ENCODE assay signal across 8 cellular contexts in the genomic region with DNA sequence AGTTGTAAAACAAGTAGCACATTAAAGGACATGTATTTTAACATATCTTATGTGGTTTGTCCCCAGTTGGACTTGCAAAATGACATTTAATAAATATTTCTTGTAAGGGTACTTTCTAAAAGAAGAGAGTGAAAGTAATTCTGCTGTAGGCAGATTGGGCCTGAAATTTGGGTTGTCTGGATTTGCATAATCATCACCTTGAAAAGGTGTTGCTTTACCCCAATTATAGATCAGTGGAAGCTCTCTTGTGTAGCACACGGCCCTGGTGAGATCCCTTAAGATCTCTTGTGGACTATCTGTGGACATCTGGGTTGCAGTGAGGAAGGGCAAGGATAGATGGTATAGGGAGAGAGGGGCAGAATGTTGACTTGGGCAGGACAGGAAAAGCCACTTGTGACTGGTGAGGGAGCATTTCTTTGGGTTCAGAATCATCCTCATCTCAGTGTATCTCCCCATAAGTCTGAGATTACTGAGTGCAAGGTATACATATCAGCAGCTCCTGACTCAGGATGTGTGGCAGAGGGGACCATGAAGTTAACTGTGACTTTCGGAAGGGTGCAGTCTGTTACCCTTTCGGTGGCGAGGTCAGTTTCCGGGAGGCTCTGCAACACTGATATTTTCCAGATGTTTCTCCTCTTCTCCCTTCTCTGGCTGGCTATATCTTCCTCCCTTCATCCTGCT. TPM values are rescaled to one million over a fixed set of nuclear protein-coding genes. Genes with fewer than 3 reads are reported as not detected.
DNase-seq lines count a peak whose midpoint lies in the region; ATAC-seq and TF ChIP-seq lines count a peak whose summit lies in the region.
"Had no signal": no experiment of that assay in that cellular context is flagged by ENCODE, and none has a peak within 500 bp of the region (broad histone marks: within the 10 kb centered on the region; RNA-seq: fewer than 3 reads in every experiment).

No MANE protein-coding gene starts in this region.

- H3K79me2 ChIP-seq in GM23338 (replicated peaks; ENCODE audit: insufficient read depth), result 0 out of 2 replicates have a peak, but pooled peaks cover 5% of the 10 kb centered on the region

- H3K4me1 Mint-ChIP-seq in GM23338, result peaks cover 57% of the 10 kb centered on the region
- H3K4me1 Mint-ChIP-seq in nephron, result peaks cover 35% of the 10 kb centered on the region

- peak overlapping the region; percentile 6; the same call in 1 of the 2 replicates for H3K27ac ChIP-seq in GM23338 (ENCODE audit: low read depth)
- H3K27ac ChIP-seq: right lobe of liver had no signal

- no peak overlapping the region for H3K4me3 Mint-ChIP-seq in GM23338
- peak overlapping the region; percentile 1 to 40 (median 27) for H3K4me3 Mint-ChIP-seq in nephron

- H3K36me3 Mint-ChIP-seq in GM23338 (ENCODE audit: low read depth) (no peaks in the 10 kb centered on the region), nephron (ENCODE audit: low read depth) (no peaks in the 10 kb centered on the region)

- H3K27me3 Mint-ChIP-seq in GM23338 (ENCODE audit: insufficient read depth, low read depth, poor library complexity) (peaks cover 5% of the 10 kb centered on the region), nephron (ENCODE audit: low read depth) (peaks cover 19% of the 10 kb centered on the region)

- H3K4me1 ChIP-seq in GM23338 (ENCODE audit: insufficient read depth), result peaks cover 64% of the 10 kb centered on the region

- ATAC-seq in GM18907 (IDR thresholded peaks at IDR 0.05; ENCODE audit: unreplicated experiment) (peak; percentile 77), GM23338 (no peak)
- ATAC-seq: right lobe of liver had no signal

- H3K9me3 Mint-ChIP-seq in GM23338 (no peaks in the 10 kb centered on the region), nephron (no peaks in the 10 kb centered on the region)

- H3K27me3 ChIP-seq in GM23338 (ENCODE audit: insufficient read depth), result peaks cover 29% of the 10 kb centered on the region; the same call in 1 of the 2 replicates
- H3K27me3 ChIP-seq: right lobe of liver had no signal

- no peak overlapping the region for H2AFZ ChIP-seq in GM23338

- TF ChIP-seq CTCF in GM23338 (conservative IDR thresholded peaks at IDR 0.05; ENCODE audit: low read depth in 2 of 2) (no peak), nephron (IDR thresholded peaks at IDR 0.05; ENCODE audit: unreplicated experiment in 3 of 3) (no peak)

- no peaks in the 10 kb centered on the region for H4K20me1 ChIP-seq in GM23338 (replicated peaks; ENCODE audit: insufficient read depth)

- no peaks in the 10 kb centered on the region; the same call in 1 of the 2 replicates for H3K9me2 ChIP-seq in GM23338 (ENCODE audit: insufficient read depth)

- H3F3A ChIP-seq in GM23338 (replicated peaks; ENCODE audit: low read depth), result no peaks in the 10 kb centered on the region

- no peak overlapping the region for H3K4me3 ChIP-seq in GM23338
- H3K4me3 ChIP-seq: right lobe of liver had no signal

- H3K27ac Mint-ChIP-seq in GM23338, result peak overlapping the region; percentile 13
- peak overlapping the region; percentile 2 to 50 (median 3) for H3K27ac Mint-ChIP-seq in nephron

- DNase-seq in GM23338 (ENCODE audit: low spot score) (no peak), NAMALWA (ENCODE audit: low spot score) (peak; percentile 70), GM19240 (ENCODE audit: insufficient read length, low spot score) (no peak), dermis blood vessel endothelial cell (no peak), kidney tubule cell (ENCODE audit: low spot score) (no peak)
- DNase-seq: right lobe of liver had no signal

- H3K4me2 ChIP-seq in GM23338, result peak overlapping the region; percentile 55; the same call in 1 of the 2 replicates

- H3K36me3 ChIP-seq in GM23338 (ENCODE audit: insufficient read depth), result no peaks in the 10 kb centered on the region
- H3K36me3 ChIP-seq: right lobe of liver had no signal

TF ChIP-seq in GM23338, 12 proteins besides CTCF, POLR2A, EP300 and RAD21:
- no peak for TF ChIP-seq JUNB (IDR thresholded peaks at IDR 0.05; ENCODE audit: unreplicated experiment)
- TF ChIP-seq, protein P1, sequence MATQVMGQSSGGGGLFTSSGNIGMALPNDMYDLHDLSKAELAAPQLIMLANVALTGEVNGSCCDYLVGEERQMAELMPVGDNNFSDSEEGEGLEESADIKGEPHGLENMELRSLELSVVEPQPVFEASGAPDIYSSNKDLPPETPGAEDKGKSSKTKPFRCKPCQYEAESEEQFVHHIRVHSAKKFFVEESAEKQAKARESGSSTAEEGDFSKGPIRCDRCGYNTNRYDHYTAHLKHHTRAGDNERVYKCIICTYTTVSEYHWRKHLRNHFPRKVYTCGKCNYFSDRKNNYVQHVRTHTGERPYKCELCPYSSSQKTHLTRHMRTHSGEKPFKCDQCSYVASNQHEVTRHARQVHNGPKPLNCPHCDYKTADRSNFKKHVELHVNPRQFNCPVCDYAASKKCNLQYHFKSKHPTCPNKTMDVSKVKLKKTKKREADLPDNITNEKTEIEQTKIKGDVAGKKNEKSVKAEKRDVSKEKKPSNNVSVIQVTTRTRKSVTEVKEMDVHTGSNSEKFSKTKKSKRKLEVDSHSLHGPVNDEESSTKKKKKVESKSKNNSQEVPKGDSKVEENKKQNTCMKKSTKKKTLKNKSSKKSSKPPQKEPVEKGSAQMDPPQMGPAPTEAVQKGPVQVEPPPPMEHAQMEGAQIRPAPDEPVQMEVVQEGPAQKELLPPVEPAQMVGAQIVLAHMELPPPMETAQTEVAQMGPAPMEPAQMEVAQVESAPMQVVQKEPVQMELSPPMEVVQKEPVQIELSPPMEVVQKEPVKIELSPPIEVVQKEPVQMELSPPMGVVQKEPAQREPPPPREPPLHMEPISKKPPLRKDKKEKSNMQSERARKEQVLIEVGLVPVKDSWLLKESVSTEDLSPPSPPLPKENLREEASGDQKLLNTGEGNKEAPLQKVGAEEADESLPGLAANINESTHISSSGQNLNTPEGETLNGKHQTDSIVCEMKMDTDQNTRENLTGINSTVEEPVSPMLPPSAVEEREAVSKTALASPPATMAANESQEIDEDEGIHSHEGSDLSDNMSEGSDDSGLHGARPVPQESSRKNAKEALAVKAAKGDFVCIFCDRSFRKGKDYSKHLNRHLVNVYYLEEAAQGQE (IDR thresholded peaks at IDR 0.05; ENCODE audit: unreplicated experiment), result no peak
- TF ChIP-seq CREB1 (CRISPR knock-in tag; IDR thresholded peaks at IDR 0.05; ENCODE audit: low read depth), result no peak
- no peak for TF ChIP-seq POLR2AphosphoS5 (IDR thresholded peaks at IDR 0.05; ENCODE audit: low read depth)
- TF ChIP-seq EZH2phosphoT487 (IDR thresholded peaks at IDR 0.05; ENCODE audit: unreplicated experiment), result no peak
- TF ChIP-seq EZH2 (IDR thresholded peaks at IDR 0.05; ENCODE audit: low read depth, unreplicated experiment), result no peak
- TF ChIP-seq ZNF331 (CRISPR knock-in tag; IDR thresholded peaks at IDR 0.05; ENCODE audit: low read depth), result no peak
- TF ChIP-seq NANOG (IDR thresholded peaks at IDR 0.05; ENCODE audit: borderline replicate concordance), result no peak
- TF ChIP-seq ZNF114 (CRISPR knock-in tag; IDR thresholded peaks at IDR 0.05), result no peak
- TF ChIP-seq, protein P2, sequence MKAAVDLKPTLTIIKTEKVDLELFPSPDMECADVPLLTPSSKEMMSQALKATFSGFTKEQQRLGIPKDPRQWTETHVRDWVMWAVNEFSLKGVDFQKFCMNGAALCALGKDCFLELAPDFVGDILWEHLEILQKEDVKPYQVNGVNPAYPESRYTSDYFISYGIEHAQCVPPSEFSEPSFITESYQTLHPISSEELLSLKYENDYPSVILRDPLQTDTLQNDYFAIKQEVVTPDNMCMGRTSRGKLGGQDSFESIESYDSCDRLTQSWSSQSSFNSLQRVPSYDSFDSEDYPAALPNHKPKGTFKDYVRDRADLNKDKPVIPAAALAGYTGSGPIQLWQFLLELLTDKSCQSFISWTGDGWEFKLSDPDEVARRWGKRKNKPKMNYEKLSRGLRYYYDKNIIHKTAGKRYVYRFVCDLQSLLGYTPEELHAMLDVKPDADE (IDR thresholded peaks at IDR 0.05), result no peak

RNA-seq across cellular contexts. Expression of a gene that starts 2.0 kb away (rescaled TPM):
- 29.2 and 30.1 TPM in 2 replicates for total RNA-seq in GM23338 (2014; rRNA removed; shearing (Covaris generic))
- polyA plus RNA-seq in GM23338 (2016; fragmentation: Nextera tagmentation; extraction: Ambion mirVana), result 10.6 and 12.8 TPM in 2 replicates
- total RNA-seq in dermis blood vessel endothelial cell, result 13.6 and 15.9 TPM in 2 replicates
